Comparison of ENCODE assay signal across 9 cellular contexts in the genomic region with DNA sequence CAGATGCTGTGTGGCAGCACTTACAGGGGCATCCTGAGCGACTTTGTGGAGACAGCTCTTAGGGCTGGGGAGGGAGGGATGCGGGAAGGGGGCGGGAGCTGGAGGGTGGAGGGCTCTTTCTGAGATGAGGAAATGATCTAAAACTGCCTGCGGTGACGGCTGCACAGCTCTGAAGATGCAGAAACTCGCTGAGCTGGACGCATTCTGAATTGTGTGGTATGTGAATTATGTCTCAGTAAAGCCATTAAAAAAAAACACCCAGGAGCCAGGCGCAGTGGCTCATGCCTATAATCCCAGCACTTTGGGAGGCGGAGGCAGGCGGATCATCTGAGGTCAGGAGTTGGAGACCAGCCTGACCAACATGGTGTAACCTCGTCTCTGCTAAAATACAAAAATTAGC. TPM values are rescaled to one million over a fixed set of nuclear protein-coding genes. Genes with fewer than 3 reads are reported as not detected.
A peak's percentile ranks its signal among the peaks of the same experiment; 100 is the strongest.
DNase-seq lines count a peak whose midpoint lies in the region; ATAC-seq, FAIRE-seq and TF ChIP-seq lines count a peak whose summit lies in the region.
"Had no signal": no experiment of that assay in that cellular context is flagged by ENCODE, and none has a peak within 500 bp of the region (broad histone marks: within the 10 kb centered on the region; RNA-seq: fewer than 3 reads in every experiment).

No MANE protein-coding gene starts in this region.

- H3K36me3 Mint-ChIP-seq in activated CD4-positive, alpha-beta memory T cell treated with anti-CD3 and anti-CD28 coated beads for 36 hours: no peaks in the 10 kb centered on the region

- intact Hi-C loops in activated CD4-positive, alpha-beta memory T cell treated with anti-CD3 and anti-CD28 coated beads for 36 hours (cut with micrococcal nuclease): no loop called here
- intact Hi-C loops in HepG2 (cut with micrococcal nuclease; ENCODE audit: unreplicated experiment): no loop called here

- no peaks in the 10 kb centered on the region for H3K4me1 ChIP-seq in HEK293 (ENCODE audit: control insufficient read depth, insufficient read depth, low read length)
- H3K4me1 ChIP-seq in HepG2 (ENCODE audit: insufficient read depth, low read length): peaks cover 53% of the 10 kb centered on the region

- CTCF ChIA-PET in HEK293 (lab: Yijun Ruan, JAX) (interaction anchor here (0.7 to 3.5 kb wide), 4 partner anchors 18 to 138 kb away, joined by 4 to 13 read pairs (median 4); partner anchors contain the start of gene SLC25A10), HepG2 (lab: Yijun Ruan, JAX; ENCODE audit: low intra/inter-chr PET ratio, low total read pairs) (no interaction called here)
- CTCF ChIA-PET in activated CD4-positive, alpha-beta memory T cell treated with anti-CD3 and anti-CD28 coated beads for 36 hours (lab: Charles Lee): interaction anchor here (1.2 kb wide), 1 partner anchor 19 kb away, joined by 3 read pairs; no protein-coding TSS in a partner anchor

- no peaks in the 10 kb centered on the region for H3K9me3 Mint-ChIP-seq in activated CD4-positive, alpha-beta memory T cell treated with anti-CD3 and anti-CD28 coated beads for 36 hours

- no peak overlapping the region for H3K4me3 Mint-ChIP-seq in activated CD4-positive, alpha-beta memory T cell treated with anti-CD3 and anti-CD28 coated beads for 36 hours

- H3K27me3 ChIP-seq in HepG2 (ENCODE audit: control insufficient read depth in 1 of 2, insufficient read depth in 2 of 2, low read length in 2 of 2): peaks cover 9 to 39% of the 10 kb centered on the region in 2 experiments

- TF ChIP-seq EP300 in HepG2 (IDR thresholded peaks at IDR 0.05; ENCODE audit: low read depth in 2 of 2, low read length in 2 of 2) (no peak), HepG2 (CRISPR knock-in tag; IDR thresholded peaks at IDR 0.05; ENCODE audit: borderline replicate concordance) (no peak)

- POLR2A ChIA-PET in HEK293 (lab: Yijun Ruan, JAX): interaction anchor here (0.6 to 2.3 kb wide), 4 partner anchors 29 to 285 kb away, joined by 3 to 14 read pairs (median 3); no protein-coding TSS in a partner anchor
- POLR2A ChIA-PET in activated CD4-positive, alpha-beta memory T cell treated with anti-CD3 and anti-CD28 coated beads for 36 hours (lab: Charles Lee): no interaction called here
- POLR2A ChIA-PET in HepG2 (lab: Yijun Ruan, JAX): interaction anchor here (1.2 to 5.7 kb wide), 4 partner anchors 17 to 130 kb away, joined by 3 to 134 read pairs (median 6); partner anchors contain the start of genes ARL16, HGS, MRPL12 and P4HB

- H3K9ac ChIP-seq in HepG2 (ENCODE audit: insufficient read depth, low read depth, low read length): no peak overlapping the region

- no peak for TF ChIP-seq RAD21 in HepG2 (CRISPR knock-in tag; IDR thresholded peaks at IDR 0.05)

- no peak overlapping the region for H3K4me2 ChIP-seq in HepG2 (ENCODE audit: low read depth, low read length)

- BruUV-seq in HepG2 (replicated peaks; lab: Mats Ljungman, UMichigan): no TSS peak

- peaks cover 27% of the 10 kb centered on the region for H3K27me3 Mint-ChIP-seq in activated CD4-positive, alpha-beta memory T cell treated with anti-CD3 and anti-CD28 coated beads for 36 hours

- H3K36me3 ChIP-seq in HEK293 (ENCODE audit: control insufficient read depth in 2 of 2, insufficient read depth in 1 of 2, low read length in 2 of 2): no peaks in the 10 kb centered on the region
- H3K36me3 ChIP-seq in HepG2 (replicated peaks in 1 of 2; ENCODE audit: control insufficient read depth in 1 of 2, insufficient read depth in 2 of 2, low read length in 2 of 2): no peaks in the 10 kb centered on the region

- DNase-seq in RCC 7860 (ENCODE audit: low spot score) (peak; percentile 60), fibroblast of gingiva (ENCODE audit: low read depth) (peak; percentile 22), stromal cell of bone marrow (ENCODE audit: low read depth) (peak; percentile 56), T1000 (lab: John Stamatoyannopoulos, UW) (no peak), HepG2 (ENCODE audit: low spot score) (no peak)
- no peak for DNase-seq in activated CD4-positive, alpha-beta memory T cell treated with anti-CD3 and anti-CD28 coated beads for 36 hours
- DNase-seq: T-helper 9 cell had no signal

- H3K4me1 Mint-ChIP-seq in activated CD4-positive, alpha-beta memory T cell treated with anti-CD3 and anti-CD28 coated beads for 36 hours (ENCODE audit: low read depth): peaks cover 10% of the 10 kb centered on the region

- H3K4me3 ChIP-seq in HEK293 (ENCODE audit: low read depth, low read length) (no peak overlapping the region), HepG2 (replicated peaks in 1 of 3; ENCODE audit: insufficient read depth in 1 of 3, low read depth in 2 of 3, low read length in 3 of 3) (no peak overlapping the region)
- H3K4me3 ChIP-seq: GM12878 had no signal

- no peaks in the 10 kb centered on the region for H4K20me1 ChIP-seq in HepG2 (ENCODE audit: insufficient read depth, low read length)

- TF ChIP-seq POLR2A in HepG2 (IDR thresholded peaks at IDR 0.05; ENCODE audit: insufficient read depth in 1 of 2, low read depth in 2 of 2, low read length in 2 of 2): no peak

- H3K27ac ChIP-seq in HEK293 (ENCODE audit: extremely low read depth, low read depth, low read length) (no peak overlapping the region), HepG2 (ENCODE audit: extremely low read length, insufficient read depth, low read length) (no peak overlapping the region)

- no peak for FAIRE-seq in RCC 7860 (lab: Jason Lieb, UNC)
- FAIRE-seq in HepG2 (lab: Jason Lieb, UNC): no peak
- FAIRE-seq: GM12878 had no signal

- in situ Hi-C loops in HepG2 (cut with HindIII; ENCODE audit: extremely low pct_ligation_motif_present, low pct_unique_long_range_greater_than_20kb): no loop called here

- H3K9me3 ChIP-seq in HEK293 (ENCODE audit: control insufficient read depth, insufficient read depth, low read depth, low read length): no peaks in the 10 kb centered on the region
- no peaks in the 10 kb centered on the region for H3K9me3 ChIP-seq in HepG2 (ENCODE audit: low read length)

- no peak for TF ChIP-seq CTCF in HEK293 (tag by site-specific recombination; IDR thresholded peaks at IDR 0.05)
- TF ChIP-seq CTCF in HepG2 (CRISPR knock-in tag; IDR thresholded peaks at IDR 0.05): no peak

- 76% methylated on average over 11 of the region's 11 CpGs for WGBS in HepG2 (ENCODE audit: low lambda C conversion rate)

- ATAC-seq in HepG2: no peak
- ATAC-seq: GM12878 had no signal

- H3K79me2 ChIP-seq in HepG2 (ENCODE audit: insufficient read depth, low read length): no peaks in the 10 kb centered on the region

- H2AFZ ChIP-seq in HepG2 (ENCODE audit: low read length): no peak overlapping the region

- H3K27ac Mint-ChIP-seq in activated CD4-positive, alpha-beta memory T cell treated with anti-CD3 and anti-CD28 coated beads for 36 hours: no peak overlapping the region

RNA-seq across cellular contexts. Expression of gene SLC25A10, which starts 19.2 kb away (rescaled TPM):
- total RNA-seq in activated CD4-positive, alpha-beta memory T cell treated with anti-CD3 and anti-CD28 coated beads for 36 hours: 10 to 100 TPM; 25.1 to 25.7 TPM
- total RNA-seq in HepG2 (2016; rRNA removed; fragmentation: Illumina TruSeq; extraction: Trizol): 111 and 140 TPM in 2 replicates
- total RNA-seq in HepG2 (2016; cell fraction: cytosol; rRNA removed; fragmentation: Illumina TruSeq; extraction: Trizol; ENCODE audit: low read depth): 76.5 and 89.9 TPM in 2 replicates
- 100 and 147 TPM in 2 replicates for total RNA-seq in HepG2 (2016; cell fraction: insoluble cytoplasmic fraction; rRNA removed; fragmentation: Illumina TruSeq; extraction: Trizol)
- 143 and 165 TPM in 2 replicates for total RNA-seq in HepG2 (2016; cell fraction: membrane; rRNA removed; fragmentation: Illumina TruSeq; extraction: Trizol)
- total RNA-seq in HepG2 (2016; cell fraction: nucleus; rRNA removed; fragmentation: Illumina TruSeq; extraction: Trizol): 53.5 and 61.2 TPM in 2 replicates
- 46.5 and 59.7 TPM in 2 replicates for polyA plus RNA-seq in HepG2 (2011; rRNA removed)
- 37.0 and 59.3 TPM in 2 replicates for polyA plus RNA-seq in HepG2 (2011; cell fraction: cytosol; rRNA removed)
- polyA plus RNA-seq in HepG2 (2011; cell fraction: nucleus; rRNA removed): 97.5 and 120 TPM in 2 replicates
- polyA plus RNA-seq in HepG2 (2012): 28.3 and 32.0 TPM in 2 replicates
- polyA plus RNA-seq in HepG2 (2016; cell fraction: cytosol; fragmentation: Illumina TruSeq; extraction: Trizol; ENCODE audit: low read depth): 77.4 and 92.5 TPM in 2 replicates
- polyA plus RNA-seq in HepG2 (2016; cell fraction: insoluble cytoplasmic fraction; fragmentation: Illumina TruSeq; extraction: Trizol; ENCODE audit: low read depth): 90.7 and 117 TPM in 2 replicates
- polyA plus RNA-seq in HepG2 (2016; cell fraction: membrane; fragmentation: Illumina TruSeq; extraction: Trizol; ENCODE audit: low read depth): 117 and 123 TPM in 2 replicates
- 106 and 108 TPM in 2 replicates for polyA plus RNA-seq in HepG2 (2016; cell fraction: nucleus; fragmentation: Illumina TruSeq; extraction: Trizol; ENCODE audit: insufficient read depth, low read depth)
- 55.9 and 103 TPM in 2 replicates for polyA minus RNA-seq in HepG2 (2011; rRNA and poly(A)+ RNA removed; ENCODE audit: low replicate concordance)
- polyA minus RNA-seq in HepG2 (2011; cell fraction: cytosol; rRNA and poly(A)+ RNA removed): 23.3 and 25.9 TPM in 2 replicates
- 32.0 and 34.5 TPM in 2 replicates for polyA minus RNA-seq in HepG2 (2011; cell fraction: nucleus; rRNA and poly(A)+ RNA removed)

RNA-seq across cellular contexts. Expression of gene MRPL12, which starts 28.1 kb away (rescaled TPM):
- total RNA-seq in activated CD4-positive, alpha-beta memory T cell treated with anti-CD3 and anti-CD28 coated beads for 36 hours: 100 to 1,000 TPM; 112 to 118 TPM
- 39.1 and 72.5 TPM in 2 replicates for total RNA-seq in HepG2 (2016; rRNA removed; fragmentation: Illumina TruSeq; extraction: Trizol)
- 76.8 and 84.3 TPM in 2 replicates for total RNA-seq in HepG2 (2016; cell fraction: cytosol; rRNA removed; fragmentation: Illumina TruSeq; extraction: Trizol; ENCODE audit: low read depth)
- total RNA-seq in HepG2 (2016; cell fraction: insoluble cytoplasmic fraction; rRNA removed; fragmentation: Illumina TruSeq; extraction: Trizol): 47.2 and 70.7 TPM in 2 replicates
- total RNA-seq in HepG2 (2016; cell fraction: membrane; rRNA removed; fragmentation: Illumina TruSeq; extraction: Trizol): 95.6 and 107 TPM in 2 replicates
- total RNA-seq in HepG2 (2016; cell fraction: nucleus; rRNA removed; fragmentation: Illumina TruSeq; extraction: Trizol): 26.8 and 29.8 TPM in 2 replicates
- 94.1 and 112 TPM in 2 replicates for polyA plus RNA-seq in HepG2 (2011; rRNA removed)
- 137 and 215 TPM in 2 replicates for polyA plus RNA-seq in HepG2 (2011; cell fraction: cytosol; rRNA removed)
- polyA plus RNA-seq in HepG2 (2011; cell fraction: nucleus; rRNA removed): 94.6 and 96.1 TPM in 2 replicates
- 83.0 and 86.6 TPM in 2 replicates for polyA plus RNA-seq in HepG2 (2012)
- 367 and 487 TPM in 2 replicates for polyA plus RNA-seq in HepG2 (2016; cell fraction: cytosol; fragmentation: Illumina TruSeq; extraction: Trizol; ENCODE audit: low read depth)
- polyA plus RNA-seq in HepG2 (2016; cell fraction: insoluble cytoplasmic fraction; fragmentation: Illumina TruSeq; extraction: Trizol; ENCODE audit: low read depth): 281 and 289 TPM in 2 replicates
- polyA plus RNA-seq in HepG2 (2016; cell fraction: membrane; fragmentation: Illumina TruSeq; extraction: Trizol; ENCODE audit: low read depth): 273 and 345 TPM in 2 replicates
- polyA plus RNA-seq in HepG2 (2016; cell fraction: nucleus; fragmentation: Illumina TruSeq; extraction: Trizol; ENCODE audit: insufficient read depth, low read depth): 148 and 167 TPM in 2 replicates
- 58.6 and 62.0 TPM in 2 replicates for polyA minus RNA-seq in HepG2 (2011; rRNA and poly(A)+ RNA removed; ENCODE audit: low replicate concordance)
- polyA minus RNA-seq in HepG2 (2011; cell fraction: cytosol; rRNA and poly(A)+ RNA removed): 34.6 and 36.8 TPM in 2 replicates
- 24.0 and 29.4 TPM in 2 replicates for polyA minus RNA-seq in HepG2 (2011; cell fraction: nucleus; rRNA and poly(A)+ RNA removed)

RNA-seq across cellular contexts. Expression of gene HGS, which starts 47.5 kb away (rescaled TPM):
- 100 to 1,000 TPM in 1 of 2 experiments, 10 to 100 TPM in 1; 96.9 to 111 TPM for total RNA-seq in activated CD4-positive, alpha-beta memory T cell treated with anti-CD3 and anti-CD28 coated beads for 36 hours
- 54.1 and 73.3 TPM in 2 replicates for total RNA-seq in HepG2 (2016; rRNA removed; fragmentation: Illumina TruSeq; extraction: Trizol)
- total RNA-seq in HepG2 (2016; cell fraction: cytosol; rRNA removed; fragmentation: Illumina TruSeq; extraction: Trizol; ENCODE audit: low read depth): 23.7 and 25.3 TPM in 2 replicates
- 46.3 and 75.5 TPM in 2 replicates for total RNA-seq in HepG2 (2016; cell fraction: insoluble cytoplasmic fraction; rRNA removed; fragmentation: Illumina TruSeq; extraction: Trizol)
- 26.2 and 27.2 TPM in 2 replicates for total RNA-seq in HepG2 (2016; cell fraction: membrane; rRNA removed; fragmentation: Illumina TruSeq; extraction: Trizol)
- total RNA-seq in HepG2 (2016; cell fraction: nucleus; rRNA removed; fragmentation: Illumina TruSeq; extraction: Trizol): 61.6 and 70.3 TPM in 2 replicates
- 78.1 and 85.3 TPM in 2 replicates for polyA plus RNA-seq in HepG2 (2011; rRNA removed)
- polyA plus RNA-seq in HepG2 (2011; cell fraction: cytosol; rRNA removed): 23.0 and 37.1 TPM in 2 replicates
- polyA plus RNA-seq in HepG2 (2011; cell fraction: nucleus; rRNA removed): 599 and 842 TPM in 2 replicates
- polyA plus RNA-seq in HepG2 (2012): 50.3 and 58.5 TPM in 2 replicates
- 10.3 and 14.6 TPM in 2 replicates for polyA plus RNA-seq in HepG2 (2016; cell fraction: cytosol; fragmentation: Illumina TruSeq; extraction: Trizol; ENCODE audit: low read depth)
- polyA plus RNA-seq in HepG2 (2016; cell fraction: insoluble cytoplasmic fraction; fragmentation: Illumina TruSeq; extraction: Trizol; ENCODE audit: low read depth): 49.0 and 65.5 TPM in 2 replicates
- polyA plus RNA-seq in HepG2 (2016; cell fraction: membrane; fragmentation: Illumina TruSeq; extraction: Trizol; ENCODE audit: low read depth): 20.0 and 26.0 TPM in 2 replicates
- 239 and 240 TPM in 2 replicates for polyA plus RNA-seq in HepG2 (2016; cell fraction: nucleus; fragmentation: Illumina TruSeq; extraction: Trizol; ENCODE audit: insufficient read depth, low read depth)
- polyA minus RNA-seq in HepG2 (2011; rRNA and poly(A)+ RNA removed; ENCODE audit: low replicate concordance): 124 and 132 TPM in 2 replicates
- 22.8 and 27.9 TPM in 2 replicates for polyA minus RNA-seq in HepG2 (2011; cell fraction: cytosol; rRNA and poly(A)+ RNA removed)
- polyA minus RNA-seq in HepG2 (2011; cell fraction: nucleus; rRNA and poly(A)+ RNA removed): 76.9 and 79.1 TPM in 2 replicates

RNA-seq across cellular contexts. Expression of gene ARL16, which starts 47.7 kb away (rescaled TPM):
- 10 to 100 TPM; 15.1 to 17.1 TPM for total RNA-seq in activated CD4-positive, alpha-beta memory T cell treated with anti-CD3 and anti-CD28 coated beads for 36 hours
- 18.8 and 20.8 TPM in 2 replicates for total RNA-seq in HepG2 (2016; rRNA removed; fragmentation: Illumina TruSeq; extraction: Trizol)
- total RNA-seq in HepG2 (2016; cell fraction: cytosol; rRNA removed; fragmentation: Illumina TruSeq; extraction: Trizol; ENCODE audit: low read depth): 17.5 and 20.2 TPM in 2 replicates
- total RNA-seq in HepG2 (2016; cell fraction: insoluble cytoplasmic fraction; rRNA removed; fragmentation: Illumina TruSeq; extraction: Trizol): 21.5 and 21.9 TPM in 2 replicates
- 24.3 and 26.3 TPM in 2 replicates for total RNA-seq in HepG2 (2016; cell fraction: membrane; rRNA removed; fragmentation: Illumina TruSeq; extraction: Trizol)
- 10.5 and 14.3 TPM in 2 replicates for total RNA-seq in HepG2 (2016; cell fraction: nucleus; rRNA removed; fragmentation: Illumina TruSeq; extraction: Trizol)
- 30.8 and 32.1 TPM in 2 replicates for polyA plus RNA-seq in HepG2 (2011; rRNA removed)
- polyA plus RNA-seq in HepG2 (2011; cell fraction: cytosol; rRNA removed): 30.7 and 36.8 TPM in 2 replicates
- polyA plus RNA-seq in HepG2 (2011; cell fraction: nucleus; rRNA removed): 21.1 and 26.0 TPM in 2 replicates
- 16.3 and 19.8 TPM in 2 replicates for polyA plus RNA-seq in HepG2 (2012)
- 22.8 and 26.9 TPM in 2 replicates for polyA plus RNA-seq in HepG2 (2016; cell fraction: cytosol; fragmentation: Illumina TruSeq; extraction: Trizol; ENCODE audit: low read depth)
- 25.4 and 25.5 TPM in 2 replicates for polyA plus RNA-seq in HepG2 (2016; cell fraction: insoluble cytoplasmic fraction; fragmentation: Illumina TruSeq; extraction: Trizol; ENCODE audit: low read depth)
- polyA plus RNA-seq in HepG2 (2016; cell fraction: membrane; fragmentation: Illumina TruSeq; extraction: Trizol; ENCODE audit: low read depth): 24.7 and 30.0 TPM in 2 replicates
- polyA plus RNA-seq in HepG2 (2016; cell fraction: nucleus; fragmentation: Illumina TruSeq; extraction: Trizol; ENCODE audit: insufficient read depth, low read depth): 41.6 and 53.5 TPM in 2 replicates
- 17.2 and 24.1 TPM in 2 replicates for polyA minus RNA-seq in HepG2 (2011; rRNA and poly(A)+ RNA removed; ENCODE audit: low replicate concordance)
- polyA minus RNA-seq in HepG2 (2011; cell fraction: cytosol; rRNA and poly(A)+ RNA removed): 4.7 and 5.4 TPM in 2 replicates
- polyA minus RNA-seq in HepG2 (2011; cell fraction: nucleus; rRNA and poly(A)+ RNA removed): 10.7 and 14.5 TPM in 2 replicates

Comparison
In these comparisons a context has a peak if more than half of its experiments do, and no peak if none do; other contexts are left out.
1. DNase-seq: peak in RCC 7860 (single experiment), fibroblast of gingiva (single experiment) and stromal cell of bone marrow (single experiment); none in activated CD4-positive, alpha-beta memory T cell treated with anti-CD3 and anti-CD28 coated beads for 36 hours (single experiment), T1000 (single experiment) and HepG2 (single experiment).
2. Of the 63 proteins assayed by ChIP-seq in both HepG2 and HEK293: peak only in HepG2: none; only in HEK293: SP2 and ZBTB44; in both: none; in neither: 61.